22 cellular contexts compared by ENCODE assay signal in the genomic region with DNA sequence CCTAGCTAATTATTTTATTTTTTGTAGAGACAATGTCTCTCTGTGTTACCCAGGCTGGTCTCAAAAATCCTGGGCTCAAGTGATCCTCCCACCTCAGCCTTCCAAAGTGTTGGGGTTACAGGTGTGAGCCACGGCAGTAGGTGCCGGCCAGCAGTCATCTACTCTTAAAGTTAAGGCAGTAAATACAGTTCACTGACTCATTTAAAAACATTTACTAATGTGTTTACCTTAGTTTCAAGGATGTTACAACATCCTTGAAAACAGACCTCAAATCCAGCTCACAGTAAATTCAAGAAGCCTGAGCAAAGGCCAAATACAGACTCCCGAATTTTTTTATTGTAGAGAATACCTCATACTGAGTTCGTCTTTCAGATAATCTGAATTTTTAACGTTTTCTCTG. TPM values are rescaled to one million over a fixed set of nuclear protein-coding genes. Genes with fewer than 3 reads are reported as not detected.
"Had no signal": no experiment of that assay in that cellular context is flagged by ENCODE, and none has a peak within 500 bp of the region (broad histone marks: within the 10 kb centered on the region; RNA-seq: fewer than 3 reads in every experiment).

No MANE protein-coding gene starts in this region.

- H3K4me1 ChIP-seq: body of pancreas, pancreas, psoas muscle, thyroid gland, upper lobe of right lung had no signal

- H3K9me3 ChIP-seq: body of pancreas, mucosa of descending colon, pancreas, psoas muscle, thyroid gland, upper lobe of right lung had no signal

- H3K27ac ChIP-seq: body of pancreas, pancreas, psoas muscle, thyroid gland, upper lobe of right lung had no signal

- H3K36me3 ChIP-seq: pancreas, thyroid gland, upper lobe of right lung had no signal

- DNase-seq: activated CD4-positive, alpha-beta memory T cell treated with anti-CD3 and anti-CD28 coated beads for 36 hours; activated CD4-positive, alpha-beta T cell treated with anti-CD3 and anti-CD28 coated beads for 48 hours; activated effector memory CD4-positive, alpha-beta T cell treated with anti-CD3 and anti-CD28 coated beads, Interleukin-2, amount 50 U/mL, for 16 hours; activated naive CD4-positive, alpha-beta T cell treated with anti-CD3 and anti-CD28 coated beads, Interleukin-2, amount 10 ng/mL, durations not matched to agents 7 days and 5 days; activated T-cell treated with anti-CD3 and anti-CD28 coated beads, Interleukin-2, amount 50 U/mL, for 72 hours; anterior cingulate cortex; body of pancreas; effector CD4-positive, alpha-beta T cell; glutamatergic neuron; hippocampal formation; mesendoderm; mucosa of descending colon; nephron progenitor cell; pancreas; psoas muscle; right cardiac atrium; stimulated activated CD4-positive, alpha-beta T cell treated with anti-CD3 and anti-CD28 coated beads, Interleukin-12 subunit alpha, Interleukin-12 subunit beta, amount 100 ng/mL, for 4 hours; stimulated activated CD4-positive, alpha-beta T cell treated with anti-CD3 and anti-CD28 coated beads, Interleukin-4, amount 100 ng/mL, for 4 hours; stimulated activated naive CD8-positive, alpha-beta T cell treated with anti-CD3 and anti-CD28 coated beads, Interleukin-15, Interleukin-2, amounts not matched to agents 100 U/mL and 50 U/mL, for 24 hours; T-helper 17 cell; thyroid gland; upper lobe of right lung had no signal

- H3K4me3 ChIP-seq: body of pancreas, mucosa of descending colon, pancreas, psoas muscle, thyroid gland, upper lobe of right lung had no signal

- H3K27me3 ChIP-seq: body of pancreas, pancreas, thyroid gland, upper lobe of right lung had no signal

- ATAC-seq: activated T-cell treated with anti-CD3 and anti-CD28 coated beads, Interleukin-2, amount 50 U/mL, for 72 hours; body of pancreas; mucosa of descending colon; pancreas; psoas muscle; right cardiac atrium; stimulated activated naive CD8-positive, alpha-beta T cell treated with anti-CD3 and anti-CD28 coated beads, Interleukin-15, Interleukin-2, amounts not matched to agents 100 U/mL and 50 U/mL, for 24 hours; T-helper 17 cell; upper lobe of right lung had no signal

RNA-seq across cellular contexts. Expression of a gene that starts 29.6 kb away (rescaled TPM):
- total RNA-seq: activated CD4-positive, alpha-beta memory T cell treated with anti-CD3 and anti-CD28 coated beads for 36 hours had no signal
